ENCODE assay signal across 27 cellular contexts in genomic region chr2:128774320-128775063, GRCh38.
DNase-seq lines count a peak whose midpoint lies in the region; ATAC-seq and TF ChIP-seq lines count a peak whose summit lies in the region.
"Had no signal": no experiment of that assay in that cellular context is flagged by ENCODE, and none has a peak within 500 bp of the region (broad histone marks: within the 10 kb centered on the region; RNA-seq: fewer than 3 reads in every experiment).

No MANE protein-coding gene starts in this region.

- WGBS in testis, 2 donors: 78% methylated on average over 4 of the region's 4 CpGs

- no peak overlapping the region for H3K9ac ChIP-seq in colonic mucosa (ENCODE audit: low read depth in 2 of 2, low read length in 2 of 2)

- intact Hi-C loops in colonic mucosa (cut with DNase I) (no loop called here), testis (cut with DNase I; ENCODE audit: low total_unique reads) (no loop called here)

- H3K9me3 ChIP-seq in colonic mucosa (no peaks in the 10 kb centered on the region), cardiac muscle cell (ENCODE audit: low read depth) (no peaks in the 10 kb centered on the region), testis (no peaks in the 10 kb centered on the region)
- H3K9me3 ChIP-seq: adrenal gland had no signal

- H3K4me1 ChIP-seq in colonic mucosa (no peaks in the 10 kb centered on the region), cardiac muscle cell (ENCODE audit: low read depth) (peaks cover 36% of the 10 kb centered on the region), testis (no peaks in the 10 kb centered on the region)
- H3K4me1 ChIP-seq: adrenal gland had no signal

- H3K4me3 ChIP-seq in colonic mucosa (no peak overlapping the region), cardiac muscle cell (no peak overlapping the region), testis (no peak overlapping the region)
- H3K4me3 ChIP-seq: adrenal gland, coronary artery, hepatocyte had no signal

- H3K27ac ChIP-seq in colonic mucosa (no peak overlapping the region), cardiac muscle cell (peak overlapping the region; percentile 31), testis (no peak overlapping the region)
- H3K27ac ChIP-seq: adrenal gland, brain microvascular endothelial cell, C4-2B, coronary artery, hepatocyte, HL-60 had no signal

- H3K36me3 ChIP-seq in colonic mucosa: no peaks in the 10 kb centered on the region
- H3K36me3 ChIP-seq in cardiac muscle cell: no peaks in the 10 kb centered on the region
- no peaks in the 10 kb centered on the region for H3K36me3 ChIP-seq in testis (ENCODE audit: low read depth, missing control alignments)
- H3K36me3 ChIP-seq: adrenal gland, brain microvascular endothelial cell had no signal

- DNase-seq in colonic mucosa (peak; percentile 11), cardiac muscle cell (ENCODE audit: low read depth in 1 of 2, low spot score in 1 of 2) (peak in 1 of 2 donors; percentile 29), mucosa of gallbladder (ENCODE audit: low spot score) (peak; percentile 28), testis (peak; percentile 9), retina (no peak), germinal center (ENCODE audit: low spot score) (no peak)
- DNase-seq: activated CD4-positive, alpha-beta T cell treated with anti-CD3 and anti-CD28 coated beads for 36 hours; activated CD8-positive, alpha-beta T cell treated with anti-CD3 and anti-CD28 coated beads, Interleukin-2, amount 10 ng/mL, durations not matched to agents 7 days and 5 days; activated T-cell treated with anti-CD3 and anti-CD28 coated beads, Interleukin-2, amount 50 U/mL, for 1 hour; brain microvascular endothelial cell; effector memory CD4-positive, alpha-beta T cell; foreskin fibroblast; mesendoderm; naive B cell; NCI-H146; NCI-H446; occipital lobe; stimulated activated CD4-positive, alpha-beta T cell treated with anti-CD3 and anti-CD28 coated beads, Interleukin-12 subunit alpha, Interleukin-12 subunit beta, amount 100 ng/mL, for 4 hours; stimulated activated CD4-positive, alpha-beta T cell treated with anti-CD3 and anti-CD28 coated beads, Interleukin-4, amount 100 ng/mL, for 1 hour; T-helper 2 cell had no signal

- ATAC-seq in HG03175 (IDR thresholded peaks at IDR 0.05; ENCODE audit: unreplicated experiment): no peak
- ATAC-seq: activated CD4-positive, alpha-beta T cell treated with anti-CD3 and anti-CD28 coated beads for 36 hours; activated CD8-positive, alpha-beta T cell treated with anti-CD3 and anti-CD28 coated beads, Interleukin-2, amount 10 ng/mL, durations not matched to agents 7 days and 5 days; SK-N-SH treated with all-trans-retinoic acid at 6 μM for 48 hours had no signal

- TF ChIP-seq POLR2A in testis (IDR thresholded peaks at IDR 0.05): no peak

- TF ChIP-seq CTCF in colonic mucosa (IDR thresholded peaks at IDR 0.05): no peak
- no peak for TF ChIP-seq CTCF in cardiac muscle cell (IDR thresholded peaks at IDR 0.05; ENCODE audit: low read depth, low read length)
- TF ChIP-seq CTCF in testis (IDR thresholded peaks at IDR 0.05): no peak

- H3K27me3 ChIP-seq in colonic mucosa (no peaks in the 10 kb centered on the region), cardiac muscle cell (no peaks in the 10 kb centered on the region), testis (no peaks in the 10 kb centered on the region)
- H3K27me3 ChIP-seq: adrenal gland, brain microvascular endothelial cell, hepatocyte had no signal

Comparison
In these comparisons a context has a peak if more than half of its experiments do, and no peak if none do; other contexts are left out.
1. DNase-seq: peak in colonic mucosa (single experiment), mucosa of gallbladder (single experiment) and testis (single experiment); none in retina (single experiment) and germinal center (single experiment).